ENCODE assay signal across 16 cellular contexts in genomic region chr10:35443858-35444257, GRCh38.
A peak's percentile ranks its signal among the peaks of the same experiment; 100 is the strongest.
DNase-seq lines count a peak whose midpoint lies in the region; ATAC-seq and TF ChIP-seq lines count a peak whose summit lies in the region.
"Had no signal": no experiment of that assay in that cellular context is flagged by ENCODE, and none has a peak within 500 bp of the region (broad histone marks: within the 10 kb centered on the region; RNA-seq: fewer than 3 reads in every experiment).

No MANE protein-coding gene starts in this region.

- H3K4me3 Mint-ChIP-seq in activated T-cell treated with anti-CD3 and anti-CD28 coated beads, Interleukin-2, amount 50 U/mL, for 24 hours = no peak overlapping the region
- no peak overlapping the region for H3K4me3 Mint-ChIP-seq in activated T-cell treated with anti-CD3 and anti-CD28 coated beads, Interleukin-2, amount 50 U/mL, for 72 hours
- H3K4me3 Mint-ChIP-seq in activated naive CD8-positive, alpha-beta T cell treated with anti-CD3 and anti-CD28 coated beads for 36 hours = no peak overlapping the region
- H3K4me3 Mint-ChIP-seq in nephron progenitor cell = no peak overlapping the region
- H3K4me3 Mint-ChIP-seq: CD8-positive, alpha-beta memory T cell had no signal

- TF ChIP-seq CTCF in HEK293 (tag by site-specific recombination; IDR thresholded peaks at IDR 0.05) = no peak
- TF ChIP-seq CTCF in nephron progenitor cell (IDR thresholded peaks at IDR 0.05) = no peak

- peaks cover 48% of the 10 kb centered on the region for H3K9me3 Mint-ChIP-seq in activated T-cell treated with anti-CD3 and anti-CD28 coated beads, Interleukin-2, amount 50 U/mL, for 24 hours
- peaks cover 25 to 26% of the 10 kb centered on the region in 2 donors for H3K9me3 Mint-ChIP-seq in activated T-cell treated with anti-CD3 and anti-CD28 coated beads, Interleukin-2, amount 50 U/mL, for 72 hours
- peaks cover 47% of the 10 kb centered on the region for H3K9me3 Mint-ChIP-seq in activated naive CD8-positive, alpha-beta T cell treated with anti-CD3 and anti-CD28 coated beads for 36 hours
- H3K9me3 Mint-ChIP-seq in nephron progenitor cell = peaks cover 64% of the 10 kb centered on the region

- H3K27ac Mint-ChIP-seq in activated T-cell treated with anti-CD3 and anti-CD28 coated beads, Interleukin-2, amount 50 U/mL, for 24 hours = peak overlapping the region; percentile 34
- no peak overlapping the region for H3K27ac Mint-ChIP-seq in activated T-cell treated with anti-CD3 and anti-CD28 coated beads, Interleukin-2, amount 50 U/mL, for 72 hours
- peak overlapping the region; percentile 46 for H3K27ac Mint-ChIP-seq in activated naive CD8-positive, alpha-beta T cell treated with anti-CD3 and anti-CD28 coated beads for 36 hours
- peak overlapping the region; percentile 58 for H3K27ac Mint-ChIP-seq in nephron progenitor cell

- H3K4me1 Mint-ChIP-seq in activated T-cell treated with anti-CD3 and anti-CD28 coated beads, Interleukin-2, amount 50 U/mL, for 24 hours (ENCODE audit: low read depth) = peaks cover 77% of the 10 kb centered on the region
- H3K4me1 Mint-ChIP-seq in activated T-cell treated with anti-CD3 and anti-CD28 coated beads, Interleukin-2, amount 50 U/mL, for 72 hours (ENCODE audit: low read depth) = peaks cover 84% of the 10 kb centered on the region
- H3K4me1 Mint-ChIP-seq in activated naive CD8-positive, alpha-beta T cell treated with anti-CD3 and anti-CD28 coated beads for 36 hours = peaks cover 50% of the 10 kb centered on the region
- H3K4me1 Mint-ChIP-seq in nephron progenitor cell = peaks cover 15% of the 10 kb centered on the region

- peaks cover 61% of the 10 kb centered on the region for H3K36me3 Mint-ChIP-seq in activated T-cell treated with anti-CD3 and anti-CD28 coated beads, Interleukin-2, amount 50 U/mL, for 24 hours (ENCODE audit: low read depth)
- peaks cover 26 to 45% of the 10 kb centered on the region in 2 donors for H3K36me3 Mint-ChIP-seq in activated T-cell treated with anti-CD3 and anti-CD28 coated beads, Interleukin-2, amount 50 U/mL, for 72 hours (ENCODE audit: insufficient read depth in 2 of 2)
- peaks cover 65% of the 10 kb centered on the region for H3K36me3 Mint-ChIP-seq in activated naive CD8-positive, alpha-beta T cell treated with anti-CD3 and anti-CD28 coated beads for 36 hours
- peaks cover 54% of the 10 kb centered on the region for H3K36me3 Mint-ChIP-seq in nephron progenitor cell (ENCODE audit: low read depth)

- no peak overlapping the region for H3K4me3 ChIP-seq in HEK293 (ENCODE audit: low read depth, low read length)
- H3K4me3 ChIP-seq: HAP-1 had no signal

- POLR2A ChIA-PET in HEK293 (lab: Yijun Ruan, JAX) = no interaction called here

- peaks cover 11% of the 10 kb centered on the region for H3K4me1 ChIP-seq in HEK293 (ENCODE audit: control insufficient read depth, insufficient read depth, low read length)

- no peaks in the 10 kb centered on the region for H3K27me3 Mint-ChIP-seq in activated T-cell treated with anti-CD3 and anti-CD28 coated beads, Interleukin-2, amount 50 U/mL, for 24 hours
- H3K27me3 Mint-ChIP-seq in activated T-cell treated with anti-CD3 and anti-CD28 coated beads, Interleukin-2, amount 50 U/mL, for 72 hours (ENCODE audit: low read depth) = no peaks in the 10 kb centered on the region
- H3K27me3 Mint-ChIP-seq in activated naive CD8-positive, alpha-beta T cell treated with anti-CD3 and anti-CD28 coated beads for 36 hours = no peaks in the 10 kb centered on the region
- H3K27me3 Mint-ChIP-seq in nephron progenitor cell (ENCODE audit: low read depth, poor library complexity) = peaks cover 3% of the 10 kb centered on the region

- ATAC-seq in activated T-cell treated with anti-CD3 and anti-CD28 coated beads, Interleukin-2, amount 50 U/mL, for 72 hours (replicated peaks in 1 of 2) = no peak
- ATAC-seq in GM21381 (IDR thresholded peaks at IDR 0.05; ENCODE audit: unreplicated experiment) = no peak

- no peak overlapping the region for H3K27ac ChIP-seq in HEK293 (ENCODE audit: extremely low read depth, low read depth, low read length)

- CTCF ChIA-PET in HEK293 (lab: Yijun Ruan, JAX) = no interaction called here

- H3K9me3 ChIP-seq in HEK293 (ENCODE audit: control insufficient read depth, insufficient read depth, low read depth, low read length) = no peaks in the 10 kb centered on the region

- no peak for DNase-seq in activated T-cell treated with anti-CD3 and anti-CD28 coated beads, Interleukin-2, amount 50 U/mL, for 24 hours
- no peak for DNase-seq in activated T-cell treated with anti-CD3 and anti-CD28 coated beads, Interleukin-2, amount 50 U/mL, for 72 hours
- no peak for DNase-seq in activated naive CD8-positive, alpha-beta T cell treated with anti-CD3 and anti-CD28 coated beads for 36 hours
- no peak for DNase-seq in nephron progenitor cell
- no peak for DNase-seq in activated effector memory CD4-positive, alpha-beta T cell treated with Interleukin-2 at 50 U/mL for 16 hours
- no peak for DNase-seq in NCI-H1092 (lab: John Stamatoyannopoulos, UW)
- DNase-seq: CD8-positive, alpha-beta memory T cell; NCI-H1694 treated with DMSO at 0.1 percent for 48 hours; NCI-H2227 treated with DMSO at 0.1 percent for 48 hours; NCI-H510A treated with DMSO at 0.1 percent for 48 hours; NCI-H774; SHP77 treated with DMSO at 0.1 percent for 48 hours; SK-N-SH had no signal

- H3K36me3 ChIP-seq in HEK293 (ENCODE audit: control insufficient read depth in 2 of 2, insufficient read depth in 1 of 2, low read length in 2 of 2) = no peaks in the 10 kb centered on the region
- H3K36me3 ChIP-seq: HAP-1 had no signal

TF ChIP-seq in HEK293, 187 proteins besides CTCF, POLR2A, EP300 and RAD21:
- TF ChIP-seq ZNF391 (tag by site-specific recombination; IDR thresholded peaks at IDR 0.05; ENCODE audit: borderline replicate concordance, low read depth) (no peak), ZNF404 (tag by site-specific recombination; IDR thresholded peaks at IDR 0.05) (no peak), OSR2 (tag by site-specific recombination; IDR thresholded peaks at IDR 0.05) (no peak), ZNF561 (tag by site-specific recombination; IDR thresholded peaks at IDR 0.05; ENCODE audit: borderline replicate concordance) (0 out of 2 replicates have a peak, but pooled peaks have one; percentile 25), TRIM28 (IDR thresholded peaks at IDR 0.05; ENCODE audit: borderline replicate concordance, low read length) (peak; percentile 63; the same call in 1 of the 2 replicates), SETDB1 (IDR thresholded peaks at IDR 0.05; ENCODE audit: insufficient read length, low read length) (peak; percentile 97), GFI1B (tag by site-specific recombination; IDR thresholded peaks at IDR 0.05) (no peak)
